Comparison of ENCODE assay signal across 1 cellular context in genomic region chr7:100673302-100673941, GRCh38.
TF ChIP-seq lines count a peak whose summit lies in the region.

Gene GNB2, plus strand, starts transcription at chr7:100673740. Its CDS starts 2,526 bp downstream, at chr7:100676266.

TF ChIP-seq in HepG2, 621 proteins besides CTCF, POLR2A, EP300 and RAD21 (continued from another document and continues in another):
- TF ChIP-seq ZNF646 (CRISPR knock-in tag; IDR thresholded peaks at IDR 0.05) (no peak), ZNF354B (CRISPR knock-in tag; IDR thresholded peaks at IDR 0.05) (no peak), GRHL1 (CRISPR knock-in tag; conservative IDR thresholded peaks at IDR 0.05) (no peak), ZMYM2 (CRISPR knock-in tag; IDR thresholded peaks at IDR 0.05) (peak; percentile 64; the same call in 1 of the 2 replicates), TAF15 (IDR thresholded peaks at IDR 0.05; ENCODE audit: low read depth, low read length, poor library complexity, severe bottlenecking) (no peak), FUBP1 (CRISPR knock-in tag; IDR thresholded peaks at IDR 0.05; ENCODE audit: borderline replicate concordance) (no peak), ZNF136 (CRISPR knock-in tag; IDR thresholded peaks at IDR 0.05; ENCODE audit: low read depth) (no peak), ZNF235 (CRISPR knock-in tag; IDR thresholded peaks at IDR 0.05; ENCODE audit: borderline replicate concordance) (no peak), ZNF530 (CRISPR knock-in tag; IDR thresholded peaks at IDR 0.05; ENCODE audit: low read depth) (no peak), MTF1 (CRISPR knock-in tag; IDR thresholded peaks at IDR 0.05) (no peak), CREB3 (CRISPR knock-in tag; IDR thresholded peaks at IDR 0.05) (no peak), NR1H2 (CRISPR knock-in tag; IDR thresholded peaks at IDR 0.05; ENCODE audit: borderline replicate concordance, low read depth) (no peak), ZNF691 (CRISPR knock-in tag; IDR thresholded peaks at IDR 0.05; ENCODE audit: borderline replicate concordance, low read depth) (0 out of 2 replicates have a peak, but pooled peaks have one; percentile 27), ZNF75D (CRISPR knock-in tag; IDR thresholded peaks at IDR 0.05; ENCODE audit: borderline replicate concordance) (no peak), ATF1 (CRISPR knock-in tag; IDR thresholded peaks at IDR 0.05) (0 out of 2 replicates have a peak, but pooled peaks have one; percentile 42), HBP1 (CRISPR knock-in tag; IDR thresholded peaks at IDR 0.05; ENCODE audit: low read depth) (no peak; the same call in 1 of the 2 replicates), NFE2 (CRISPR knock-in tag; IDR thresholded peaks at IDR 0.05) (no peak), ZFP91 (CRISPR knock-in tag; IDR thresholded peaks at IDR 0.05; ENCODE audit: borderline replicate concordance) (peak; percentile 81), MAFG (CRISPR knock-in tag; IDR thresholded peaks at IDR 0.05) (no peak), E2F5 (CRISPR knock-in tag; conservative IDR thresholded peaks at IDR 0.05) (no peak; the same call in 1 of the 2 replicates), ATAD3A (CRISPR knock-in tag; IDR thresholded peaks at IDR 0.05) (no peak), ZNF615 (CRISPR knock-in tag; IDR thresholded peaks at IDR 0.05; ENCODE audit: borderline replicate concordance) (no peak), ZNF576 (CRISPR knock-in tag; IDR thresholded peaks at IDR 0.05) (no peak), RCOR2 (CRISPR knock-in tag; IDR thresholded peaks at IDR 0.05) (no peak), ZNF772 (CRISPR knock-in tag; IDR thresholded peaks at IDR 0.05) (peak; percentile 54; the same call in 1 of the 2 replicates), NFAT5 (CRISPR knock-in tag; IDR thresholded peaks at IDR 0.05) (no peak), SMAD9 (CRISPR knock-in tag; IDR thresholded peaks at IDR 0.05) (no peak), CREBL2 (CRISPR knock-in tag; IDR thresholded peaks at IDR 0.05; ENCODE audit: borderline replicate concordance) (no peak), TFDP1 (CRISPR knock-in tag; IDR thresholded peaks at IDR 0.05; ENCODE audit: borderline replicate concordance) (peak; percentile 64; the same call in 1 of the 2 replicates), MXD4 (CRISPR knock-in tag; IDR thresholded peaks at IDR 0.05) (no peak), CHCHD3 (CRISPR knock-in tag; IDR thresholded peaks at IDR 0.05) (no peak), GATAD1 (CRISPR knock-in tag; IDR thresholded peaks at IDR 0.05) (peak; percentile 77)
